ENCODE assay signal across 1 cellular context in genomic region chr15:39781967-39782292, GRCh38.
TF ChIP-seq lines count a peak whose summit lies in the region.

No MANE protein-coding gene starts in this region.

TF ChIP-seq in GM23338, 12 proteins besides CTCF, POLR2A, EP300 and RAD21 (continued from another document):
- TF ChIP-seq ZNF462 (CRISPR knock-in tag; IDR thresholded peaks at IDR 0.05), result no peak
